In the genomic region with DNA sequence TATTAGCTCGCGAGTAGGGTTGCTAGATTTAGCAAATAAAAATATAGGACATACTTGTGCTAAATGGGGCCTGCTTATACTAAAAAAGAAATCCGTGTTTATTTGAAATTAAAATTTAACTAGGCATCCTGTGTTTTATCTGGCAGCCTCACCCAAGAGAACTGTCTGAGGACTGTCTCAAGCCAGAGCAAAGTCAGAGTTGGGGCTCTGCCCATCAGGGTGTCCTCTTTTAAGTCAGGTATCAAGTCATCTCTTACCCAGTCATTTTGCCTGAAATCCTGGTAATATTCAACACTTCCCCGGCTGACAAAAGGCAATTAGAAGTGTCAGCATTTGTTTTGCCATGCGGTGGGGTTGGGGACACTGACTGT, we compare ENCODE assay signal across 23 cellular contexts.
"Had no signal": no experiment of that assay in that cellular context is flagged by ENCODE, and none has a peak within 500 bp of the region (broad histone marks: within the 10 kb centered on the region; RNA-seq: fewer than 3 reads in every experiment).

No MANE protein-coding gene starts in this region.

- H3K27me3 Mint-ChIP-seq: activated naive CD8-positive, alpha-beta T cell treated with anti-CD3 and anti-CD28 coated beads, Interleukin-2, amount 50 U/mL, for 24 hours; memory B cell; progenitor cell of endocrine pancreas; stimulated activated naive CD8-positive, alpha-beta T cell treated with anti-CD3 and anti-CD28 coated beads, Interleukin-15, amount 100 ng/mL, for 72 hours had no signal

- DNase-seq: activated CD4-positive, alpha-beta T cell treated with anti-CD3 and anti-CD28 coated beads, Interleukin-2, amount 10 ng/mL, durations not matched to agents 7 days and 5 days; activated CD8-positive, alpha-beta T cell treated with anti-CD3 and anti-CD28 coated beads, Interleukin-2, amount 10 ng/mL, durations not matched to agents 7 days and 5 days; activated naive CD4-positive, alpha-beta T cell treated with anti-CD3 and anti-CD28 coated beads, Interleukin-2, amount 10 ng/mL, durations not matched to agents 7 days and 5 days; activated naive CD8-positive, alpha-beta T cell treated with anti-CD3 and anti-CD28 coated beads, Interleukin-2, amount 50 U/mL, for 24 hours; activated T-cell treated with anti-CD3 and anti-CD28 coated beads, Interleukin-2, amount 50 U/mL, for 4 hours; cerebellar nuclear complex; effector CD4-positive, alpha-beta T cell; immature natural killer cell; left ventricle myocardium superior; stimulated activated CD4-positive, alpha-beta T cell treated with anti-CD3 and anti-CD28 coated beads, Interleukin-15, amount 100 ng/mL, for 24 hours; stimulated activated CD4-positive, alpha-beta T cell treated with anti-CD3 and anti-CD28 coated beads, Interleukin-2, amount 100 ng/mL, for 48 hours; stimulated activated naive CD8-positive, alpha-beta T cell treated with anti-CD3 and anti-CD28 coated beads, Interleukin-15, amount 100 ng/mL, for 72 hours; T-helper 1 cell; T1000 had no signal

- FAIRE-seq: astrocyte, bronchial epithelial cell had no signal

- H3K4me1 Mint-ChIP-seq: immature natural killer cell had no signal

- H3K9me3 ChIP-seq: right atrium auricular region had no signal

- H3K27ac Mint-ChIP-seq: activated CD4-positive, alpha-beta T cell treated with anti-CD3 and anti-CD28 coated beads, Interleukin-2, amount 10 ng/mL, durations not matched to agents 7 days and 5 days; activated CD8-positive, alpha-beta T cell treated with anti-CD3 and anti-CD28 coated beads, Interleukin-2, amount 10 ng/mL, durations not matched to agents 7 days and 5 days; activated naive CD4-positive, alpha-beta T cell treated with anti-CD3 and anti-CD28 coated beads, Interleukin-2, amount 10 ng/mL, durations not matched to agents 7 days and 5 days; activated naive CD8-positive, alpha-beta T cell treated with anti-CD3 and anti-CD28 coated beads, Interleukin-2, amount 50 U/mL, for 24 hours; immature natural killer cell; memory B cell; stimulated activated naive CD8-positive, alpha-beta T cell treated with anti-CD3 and anti-CD28 coated beads, Interleukin-15, amount 100 ng/mL, for 72 hours had no signal

- H3K4me3 Mint-ChIP-seq: activated CD4-positive, alpha-beta T cell treated with anti-CD3 and anti-CD28 coated beads, Interleukin-2, amount 10 ng/mL, durations not matched to agents 7 days and 5 days; activated CD8-positive, alpha-beta T cell treated with anti-CD3 and anti-CD28 coated beads, Interleukin-2, amount 10 ng/mL, durations not matched to agents 7 days and 5 days; activated naive CD4-positive, alpha-beta T cell treated with anti-CD3 and anti-CD28 coated beads, Interleukin-2, amount 10 ng/mL, durations not matched to agents 7 days and 5 days; activated naive CD8-positive, alpha-beta T cell treated with anti-CD3 and anti-CD28 coated beads, Interleukin-2, amount 50 U/mL, for 24 hours; activated T-cell treated with anti-CD3 and anti-CD28 coated beads, Interleukin-2, amount 50 U/mL, for 4 hours; immature natural killer cell; memory B cell; stimulated activated naive CD8-positive, alpha-beta T cell treated with anti-CD3 and anti-CD28 coated beads, Interleukin-15, amount 100 ng/mL, for 72 hours had no signal

- H3K36me3 ChIP-seq: right atrium auricular region, upper lobe of left lung had no signal

- ATAC-seq: activated CD4-positive, CD25-positive, alpha-beta regulatory T cell treated with anti-CD3 and anti-CD28 coated beads, Interleukin-2, amount 50 U/mL, for 24 hours; activated CD8-positive, alpha-beta T cell treated with anti-CD3 and anti-CD28 coated beads, Interleukin-2, amount 10 ng/mL, durations not matched to agents 7 days and 5 days; activated naive CD8-positive, alpha-beta T cell treated with anti-CD3 and anti-CD28 coated beads, Interleukin-2, amount 50 U/mL, for 24 hours; activated T-cell treated with anti-CD3 and anti-CD28 coated beads, Interleukin-2, amount 50 U/mL, for 4 hours; esophagus mucosa; stimulated activated naive CD8-positive, alpha-beta T cell treated with anti-CD3 and anti-CD28 coated beads, Interleukin-15, amount 100 ng/mL, for 72 hours had no signal

- H3K27ac ChIP-seq: right atrium auricular region, skin epidermis had no signal

- H3K4me3 ChIP-seq: right atrium auricular region, skin epidermis, upper lobe of left lung had no signal

- H3K27me3 ChIP-seq: right atrium auricular region, upper lobe of left lung had no signal
